Comparison of ENCODE assay signal across 10 cellular contexts in genomic region chr10:16996530-16996964, GRCh38.
DNase-seq lines count a peak whose midpoint lies in the region; ATAC-seq and TF ChIP-seq lines count a peak whose summit lies in the region.
"Had no signal": no experiment of that assay in that cellular context is flagged by ENCODE, and none has a peak within 500 bp of the region (broad histone marks: within the 10 kb centered on the region; RNA-seq: fewer than 3 reads in every experiment).

No MANE protein-coding gene starts in this region.

- H3K56ac ChIP-seq in mesendoderm (ENCODE audit: low read length) = no peak overlapping the region

- no peaks in the 10 kb centered on the region for H3K9me3 ChIP-seq in left ventricle myocardium inferior (replicated peaks)
- H3K9me3 ChIP-seq in breast epithelium = no peaks in the 10 kb centered on the region
- no peaks in the 10 kb centered on the region for H3K9me3 ChIP-seq in uterus

- ATAC-seq in left ventricle myocardium superior = no peak

- TF ChIP-seq CTCF in left ventricle myocardium inferior (IDR thresholded peaks at IDR 0.05; ENCODE audit: borderline replicate concordance) (no peak), breast epithelium (IDR thresholded peaks at IDR 0.05) (no peak), uterus (IDR thresholded peaks at IDR 0.05) (no peak)

- no peak overlapping the region for H2AK5ac ChIP-seq in mesendoderm (ENCODE audit: low read length)

- no peak overlapping the region for H3K4me2 ChIP-seq in mesendoderm (ENCODE audit: low read length)

- H3K79me2 ChIP-seq in mesendoderm (ENCODE audit: control insufficient read depth, insufficient read depth, low read length) = no peaks in the 10 kb centered on the region

- TF ChIP-seq POLR2A in breast epithelium (IDR thresholded peaks at IDR 0.05) (no peak), uterus (IDR thresholded peaks at IDR 0.05) (no peak)

- intact Hi-C loops in left ventricle myocardium inferior (cut with micrococcal nuclease) = no loop called here
- intact Hi-C loops in left ventricle myocardium superior (cut with micrococcal nuclease) = no loop called here
- intact Hi-C loops in breast epithelium (cut with DNase I; ENCODE audit: low total_unique reads) = no loop called here
- intact Hi-C loops in uterus (cut with DNase I; ENCODE audit: low total_unique reads) = no loop called here

- no CpG with 5 or more reads among the region's 6 CpGs for WGBS in mesendoderm (ENCODE audit: extremely low coverage, insufficient coverage, low lambda C conversion rate)

- H3K27ac ChIP-seq in left ventricle myocardium inferior (replicated peaks) (peak overlapping the region; percentile 78), breast epithelium (peak overlapping the region; percentile 2 to 14), mesendoderm (ENCODE audit: low read depth, low read length) (no peak overlapping the region), uterus (peak overlapping the region; percentile 36 to 72)

- H3K23ac ChIP-seq in mesendoderm (ENCODE audit: low read length) = no peak overlapping the region

- H2BK120ac ChIP-seq in mesendoderm (ENCODE audit: low read depth, low read length) = no peak overlapping the region

- H3K18ac ChIP-seq in mesendoderm (ENCODE audit: low read length) = no peak overlapping the region

- H3K4me3 ChIP-seq in left ventricle myocardium inferior (peak overlapping the region; percentile 20), breast epithelium (no peak overlapping the region), mesendoderm (ENCODE audit: low read length) (no peak overlapping the region), uterus (no peak overlapping the region)

- H3K4me1 ChIP-seq in left ventricle myocardium inferior (peaks cover 43% of the 10 kb centered on the region), breast epithelium (no peaks in the 10 kb centered on the region), mesendoderm (ENCODE audit: control insufficient read depth, low read depth, low read length) (no peaks in the 10 kb centered on the region), uterus (no peaks in the 10 kb centered on the region)

- no peaks in the 10 kb centered on the region for H3K79me1 ChIP-seq in mesendoderm (ENCODE audit: low read length)

- H3K36me3 ChIP-seq in left ventricle myocardium inferior (no peaks in the 10 kb centered on the region), breast epithelium (no peaks in the 10 kb centered on the region), mesendoderm (ENCODE audit: control insufficient read depth, insufficient read depth, low read length) (no peaks in the 10 kb centered on the region), uterus (no peaks in the 10 kb centered on the region)

- DNase-seq in left ventricle myocardium inferior (no peak), left ventricle myocardium superior (no peak), breast epithelium (ENCODE audit: low spot score in 2 of 2) (no peak), mesendoderm (peak; percentile 51), uterus (no peak), midbrain (lab: John Stamatoyannopoulos, UW) (no peak)
- no peak for DNase-seq in activated CD8-positive, alpha-beta memory T cell treated with anti-CD3 and anti-CD28 coated beads, Interleukin-2, amount 50 U/mL, for 4 hours
- no peak for DNase-seq in activated T-cell treated with anti-CD3 and anti-CD28 coated beads, Interleukin-2, amount 50 U/mL, for 48 hours
- DNase-seq: activated naive CD4-positive, alpha-beta T cell treated with Interleukin-2 at 50 U/mL for 16 hours; NCI-H526 treated with DMSO at 0.1 percent for 48 hours had no signal

- no peak overlapping the region for H3K9ac ChIP-seq in mesendoderm (ENCODE audit: low read length)

- no peak overlapping the region for H4K5ac ChIP-seq in mesendoderm (ENCODE audit: low read length)

- H2BK5ac ChIP-seq in mesendoderm (ENCODE audit: low read length) = no peak overlapping the region

- H3K27me3 ChIP-seq in left ventricle myocardium inferior (ENCODE audit: low read depth) = no peaks in the 10 kb centered on the region
- H3K27me3 ChIP-seq in breast epithelium = no peaks in the 10 kb centered on the region
- no peaks in the 10 kb centered on the region for H3K27me3 ChIP-seq in mesendoderm (ENCODE audit: insufficient read depth, low read length, poor library complexity)
- no peaks in the 10 kb centered on the region for H3K27me3 ChIP-seq in uterus

- no peak overlapping the region for H3K4ac ChIP-seq in mesendoderm (ENCODE audit: low read depth, low read length)

- H2BK15ac ChIP-seq in mesendoderm (replicated peaks; ENCODE audit: low read depth) = no peak overlapping the region

- no peak overlapping the region for H4K8ac ChIP-seq in mesendoderm (ENCODE audit: low read depth, low read length)
